ENCODE assay signal across 8 cellular contexts in the genomic region with DNA sequence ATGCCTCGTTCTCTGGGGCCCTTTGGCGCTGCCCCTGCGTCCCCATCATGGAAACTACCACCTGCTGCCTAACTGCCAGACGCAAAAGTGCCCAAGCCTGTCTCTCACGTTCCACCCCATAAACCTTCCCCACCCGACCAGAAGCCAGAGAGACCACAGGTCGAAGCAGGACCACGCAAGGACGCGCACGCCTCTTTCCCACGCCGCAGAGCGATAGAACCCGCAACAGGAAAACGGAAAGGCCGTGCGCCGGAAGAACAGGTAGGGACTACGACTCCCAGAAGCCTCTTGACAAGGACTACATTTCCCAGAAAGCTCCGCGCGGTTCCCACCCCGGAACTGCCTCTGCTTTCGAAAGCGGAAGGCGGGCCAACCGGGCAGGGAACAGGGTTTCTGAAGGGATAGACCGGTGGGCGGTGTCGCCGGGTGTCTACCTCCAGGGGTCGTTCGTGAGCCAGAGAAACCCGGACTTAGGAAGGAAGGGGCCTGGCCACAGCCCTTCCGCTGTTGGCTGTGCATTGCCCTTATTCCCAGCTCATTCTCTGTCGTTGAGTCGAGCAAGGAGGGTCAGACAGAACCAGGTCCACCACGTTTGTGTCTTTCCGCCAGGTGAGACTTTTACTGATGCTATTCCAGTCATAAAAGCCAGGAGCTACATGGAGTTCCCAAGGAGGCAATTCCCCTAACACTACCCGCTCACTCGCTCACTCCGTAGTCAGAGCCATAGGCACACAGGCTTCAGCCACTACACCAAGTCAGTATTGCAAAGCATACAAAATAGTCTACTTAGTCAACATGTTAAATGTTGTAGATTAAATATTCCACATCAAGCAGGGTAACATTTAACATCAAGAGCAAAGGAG. TPM values are rescaled to one million over a fixed set of nuclear protein-coding genes. Genes with fewer than 3 reads are reported as not detected.
DNase-seq lines count a peak whose midpoint lies in the region; ATAC-seq and TF ChIP-seq lines count a peak whose summit lies in the region.

No MANE protein-coding gene starts in this region.

- peak; percentile 98 for ATAC-seq in HG02588 (IDR thresholded peaks at IDR 0.05; ENCODE audit: unreplicated experiment)

- no peaks in the 10 kb centered on the region for H3K27me3 Mint-ChIP-seq in activated naive CD8-positive, alpha-beta T cell

- H4K20me1 ChIP-seq in SK-N-SH (ENCODE audit: insufficient read depth), result no peaks in the 10 kb centered on the region

- H3K36me3 ChIP-seq in SK-N-SH (replicated peaks in 1 of 2; ENCODE audit: control insufficient read depth in 1 of 2, insufficient read depth in 2 of 2, low read length in 1 of 2) (no peaks in the 10 kb centered on the region), ovary (no peaks in the 10 kb centered on the region), tibial artery (no peaks in the 10 kb centered on the region)

- H3K4me3 ChIP-seq in SK-N-SH (ENCODE audit: low read depth in 2 of 2, low read length in 1 of 2) (peak overlapping the region; percentile 73 to 77), ovary (peak overlapping the region; percentile 64), tibial artery (peak overlapping the region; percentile 66 to 67)

- TF ChIP-seq POLR2A in GM10847 (IDR thresholded peaks at IDR 0.05; ENCODE audit: extremely low read depth, insufficient read length) (peak; percentile 72), ovary (IDR thresholded peaks at IDR 0.05) (peak; percentile 55)

- no peaks in the 10 kb centered on the region for H3K36me3 Mint-ChIP-seq in activated naive CD8-positive, alpha-beta T cell

- intact Hi-C loops in head of caudate nucleus (cut with DNase I) (loop anchor here (5.0 to 10.0 kb wide), 2 partner anchors 53 to 141 kb away; a partner anchor contains a TSS), ovary (cut with DNase I) (loop anchor here in 2 of 4 donors (5.0 kb wide), 2 partner anchors 141 to 146 kb away; no protein-coding TSS in a partner anchor), tibial artery (cut with DNase I; ENCODE audit: low total_unique reads) (loop anchor here (5.0 kb wide), 1 partner anchor 46 kb away; no protein-coding TSS in a partner anchor)

- TF ChIP-seq CTCF in SK-N-SH (IDR thresholded peaks at IDR 0.05), result peak; percentile 76
- peak; percentile 56 to 81 (median 79) for TF ChIP-seq CTCF in ovary (IDR thresholded peaks at IDR 0.05)
- TF ChIP-seq CTCF in tibial artery (IDR thresholded peaks at IDR 0.05), result peak; percentile 75 to 80

- H3K9ac ChIP-seq in SK-N-SH, result peak overlapping the region; percentile 68

- H3K4me3 Mint-ChIP-seq in activated naive CD8-positive, alpha-beta T cell, result peak overlapping the region; percentile 95

- TF ChIP-seq RAD21 in SK-N-SH (IDR thresholded peaks at IDR 0.05; ENCODE audit: low read length), result peak; percentile 83

- POLR2A ChIA-PET in SK-N-SH (lab: Yijun Ruan, JAX), result interaction anchor here (0.7 to 1.6 kb wide), 10 partner anchors 10 to 249 kb away, joined by 3 to 8 read pairs (median 4); a partner anchor contains a TSS

- CTCF ChIA-PET in SK-N-SH (lab: Yijun Ruan, JAX), result interaction anchor here (0.6 to 3.1 kb wide), 44 partner anchors 9 to 563 kb away, joined by 3 to 40 read pairs (median 5); a partner anchor contains a TSS

- H3F3A ChIP-seq in SK-N-SH (replicated peaks; ENCODE audit: insufficient read depth), result no peaks in the 10 kb centered on the region

- no peaks in the 10 kb centered on the region for H3K9me3 Mint-ChIP-seq in activated naive CD8-positive, alpha-beta T cell (ENCODE audit: low read depth)

- DNase-seq in NCI-H1048 (lab: John Stamatoyannopoulos, UW) (peak; percentile 89), SK-N-SH (peak; percentile 91), head of caudate nucleus (peak; percentile 96 to 100 (median 99)), ovary (peak; percentile 97 to 98 (median 98)), tibial artery (peak; percentile 98 to 99)

- 5% methylated on average over 43 of the region's 43 CpGs for WGBS in SK-N-SH (ENCODE audit: low lambda C conversion rate)
- WGBS in ovary, 3 donors, result 3 to 4% (median 3%) methylated on average over 40 to 43 of the region's 43 CpGs

- 0 out of 4 replicates have a peak, but pooled peaks of 1 of the 2 experiments have one; percentile 26 for TF ChIP-seq EP300 in SK-N-SH (IDR thresholded peaks at IDR 0.05; ENCODE audit: borderline replicate concordance in 1 of 2, low read depth in 1 of 2, low read length in 1 of 2)
- TF ChIP-seq EP300 in ovary (IDR thresholded peaks at IDR 0.05), result no peak

- no peaks in the 10 kb centered on the region for H3K9me3 ChIP-seq in SK-N-SH
- H3K9me3 ChIP-seq in ovary, result no peaks in the 10 kb centered on the region
- no peaks in the 10 kb centered on the region for H3K9me3 ChIP-seq in tibial artery

- peak overlapping the region; percentile 92 for H2AFZ ChIP-seq in SK-N-SH (ENCODE audit: low read depth)

- peaks cover 52% of the 10 kb centered on the region for H3K4me1 Mint-ChIP-seq in activated naive CD8-positive, alpha-beta T cell (ENCODE audit: low read depth)

- H3K27ac ChIP-seq in SK-N-SH (ENCODE audit: low read depth in 2 of 2, low read length in 1 of 2) (peak overlapping the region; percentile 44 to 82; a peak in 3 of 4 replicates), ovary (peak overlapping the region in 1 of 2 donors; percentile 54), tibial artery (peak overlapping the region; percentile 76 to 79)

- no peaks in the 10 kb centered on the region for H3K9me2 ChIP-seq in SK-N-SH

- H3K27me3 ChIP-seq in SK-N-SH (ENCODE audit: insufficient read depth) (no peaks in the 10 kb centered on the region), ovary (no peaks in the 10 kb centered on the region), tibial artery (no peaks in the 10 kb centered on the region)

- H3K4me2 ChIP-seq in SK-N-SH, result peak overlapping the region; percentile 86

- peak overlapping the region; percentile 99 for H3K27ac Mint-ChIP-seq in activated naive CD8-positive, alpha-beta T cell

- H3K79me2 ChIP-seq in SK-N-SH (ENCODE audit: insufficient read depth), result no peaks in the 10 kb centered on the region

- peaks cover 0 to 15% of the 10 kb centered on the region in 2 experiments; a peak in 2 of 4 replicates for H3K4me1 ChIP-seq in SK-N-SH (ENCODE audit: control insufficient read depth in 1 of 2, insufficient read depth in 2 of 2, low read depth in 1 of 2, low read length in 1 of 2)
- H3K4me1 ChIP-seq in ovary (ENCODE audit: insufficient read depth), result peaks cover 5% of the 10 kb centered on the region
- H3K4me1 ChIP-seq in tibial artery, result peaks cover 0 to 17% (median 9%) of the 10 kb centered on the region in 4 donors

TF ChIP-seq in SK-N-SH, 30 proteins besides CTCF, POLR2A, EP300 and RAD21 (continues in another document):
- peak; percentile 70 for TF ChIP-seq TAF1 (IDR thresholded peaks at IDR 0.05; ENCODE audit: borderline replicate concordance, low read depth, low read length)
- TF ChIP-seq, protein P1, sequence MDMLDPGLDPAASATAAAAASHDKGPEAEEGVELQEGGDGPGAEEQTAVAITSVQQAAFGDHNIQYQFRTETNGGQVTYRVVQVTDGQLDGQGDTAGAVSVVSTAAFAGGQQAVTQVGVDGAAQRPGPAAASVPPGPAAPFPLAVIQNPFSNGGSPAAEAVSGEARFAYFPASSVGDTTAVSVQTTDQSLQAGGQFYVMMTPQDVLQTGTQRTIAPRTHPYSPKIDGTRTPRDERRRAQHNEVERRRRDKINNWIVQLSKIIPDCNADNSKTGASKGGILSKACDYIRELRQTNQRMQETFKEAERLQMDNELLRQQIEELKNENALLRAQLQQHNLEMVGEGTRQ (IDR thresholded peaks at IDR 0.05; ENCODE audit: borderline replicate concordance, low read depth, low read length), result no peak
- TF ChIP-seq SIN3A (IDR thresholded peaks at IDR 0.05; ENCODE audit: borderline replicate concordance, low read depth, low read length), result no peak; the same call in 1 of the 2 replicates
- peak; percentile 98 for TF ChIP-seq ELF1 (IDR thresholded peaks at IDR 0.05)
- no peak for TF ChIP-seq TEAD4 (IDR thresholded peaks at IDR 0.05; ENCODE audit: borderline replicate concordance, insufficient read depth)
- no peak for TF ChIP-seq EZH2phosphoT487 (IDR thresholded peaks at IDR 0.05; ENCODE audit: borderline replicate concordance, low read depth)
- TF ChIP-seq RCOR1 (IDR thresholded peaks at IDR 0.05; ENCODE audit: low read length), result no peak; the same call in 1 of the 2 replicates
- TF ChIP-seq GATA2 (CRISPR knock-in tag; IDR thresholded peaks at IDR 0.05), result no peak
- TF ChIP-seq FOXM1 (IDR thresholded peaks at IDR 0.05; ENCODE audit: low read depth), result no peak
- TF ChIP-seq, protein P2, sequence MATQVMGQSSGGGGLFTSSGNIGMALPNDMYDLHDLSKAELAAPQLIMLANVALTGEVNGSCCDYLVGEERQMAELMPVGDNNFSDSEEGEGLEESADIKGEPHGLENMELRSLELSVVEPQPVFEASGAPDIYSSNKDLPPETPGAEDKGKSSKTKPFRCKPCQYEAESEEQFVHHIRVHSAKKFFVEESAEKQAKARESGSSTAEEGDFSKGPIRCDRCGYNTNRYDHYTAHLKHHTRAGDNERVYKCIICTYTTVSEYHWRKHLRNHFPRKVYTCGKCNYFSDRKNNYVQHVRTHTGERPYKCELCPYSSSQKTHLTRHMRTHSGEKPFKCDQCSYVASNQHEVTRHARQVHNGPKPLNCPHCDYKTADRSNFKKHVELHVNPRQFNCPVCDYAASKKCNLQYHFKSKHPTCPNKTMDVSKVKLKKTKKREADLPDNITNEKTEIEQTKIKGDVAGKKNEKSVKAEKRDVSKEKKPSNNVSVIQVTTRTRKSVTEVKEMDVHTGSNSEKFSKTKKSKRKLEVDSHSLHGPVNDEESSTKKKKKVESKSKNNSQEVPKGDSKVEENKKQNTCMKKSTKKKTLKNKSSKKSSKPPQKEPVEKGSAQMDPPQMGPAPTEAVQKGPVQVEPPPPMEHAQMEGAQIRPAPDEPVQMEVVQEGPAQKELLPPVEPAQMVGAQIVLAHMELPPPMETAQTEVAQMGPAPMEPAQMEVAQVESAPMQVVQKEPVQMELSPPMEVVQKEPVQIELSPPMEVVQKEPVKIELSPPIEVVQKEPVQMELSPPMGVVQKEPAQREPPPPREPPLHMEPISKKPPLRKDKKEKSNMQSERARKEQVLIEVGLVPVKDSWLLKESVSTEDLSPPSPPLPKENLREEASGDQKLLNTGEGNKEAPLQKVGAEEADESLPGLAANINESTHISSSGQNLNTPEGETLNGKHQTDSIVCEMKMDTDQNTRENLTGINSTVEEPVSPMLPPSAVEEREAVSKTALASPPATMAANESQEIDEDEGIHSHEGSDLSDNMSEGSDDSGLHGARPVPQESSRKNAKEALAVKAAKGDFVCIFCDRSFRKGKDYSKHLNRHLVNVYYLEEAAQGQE (IDR thresholded peaks at IDR 0.05; ENCODE audit: low read depth, low read length), result no peak
- TF ChIP-seq MXI1 (IDR thresholded peaks at IDR 0.05; ENCODE audit: low read depth, low read length), result peak; percentile 91
- TF ChIP-seq RXRA (IDR thresholded peaks at IDR 0.05; ENCODE audit: borderline replicate concordance, low read depth), result no peak
- TF ChIP-seq NFIC (IDR thresholded peaks at IDR 0.05; ENCODE audit: borderline replicate concordance), result no peak

RNA-seq across cellular contexts. Expression of a gene that starts 56.6 kb away (rescaled TPM):
- polyA plus RNA-seq in SK-N-SH (2012; rRNA removed) (10.1 and 11.3 TPM in 2 replicates), ovary (10 to 100 TPM; 23.2 to 43.0 TPM)
- polyA plus RNA-seq in SK-N-SH (2012; cell fraction: cytosol; rRNA removed), result 11.6 and 11.7 TPM in 2 replicates
- 20.0 and 21.9 TPM in 2 replicates for polyA plus RNA-seq in SK-N-SH (2012; cell fraction: nucleus; rRNA removed)
- total RNA-seq in ovary, result 100 to 1,000 TPM in 2 of 7 donors, 10 to 100 TPM in 5; 77.5 to 125 (median 84.4) TPM
